8 cellular contexts compared by ENCODE assay signal in genomic region chr7:148698397-148699023, GRCh38. TPM values are rescaled to one million over a fixed set of nuclear protein-coding genes. Genes with fewer than 3 reads are reported as not detected.
DNase-seq lines count a peak whose midpoint lies in the region; ATAC-seq and TF ChIP-seq lines count a peak whose summit lies in the region.

Gene CUL1 (plus strand): TSS chr7:148698903. CDS start chr7:148730123, 31,220 bp downstream.

- DNase-seq in GM13976 (ENCODE audit: low spot score) (peak; percentile 85), NCI-H1092 (lab: John Stamatoyannopoulos, UW) (peak; percentile 63), T-helper 9 cell (peak; percentile 84), astrocyte of the hippocampus (ENCODE audit: low read depth, low spot score) (peak; percentile 89), hypothalamus (lab: John Stamatoyannopoulos, UW) (peak; percentile 10 to 86 (median 63)), gastrocnemius medialis (peak; percentile 75 to 82), cerebellar nuclear complex (lab: John Stamatoyannopoulos, UW) (no peak)

- TF ChIP-seq POLR2A in gastrocnemius medialis (IDR thresholded peaks at IDR 0.05): peak; percentile 68 to 72

- no peaks in the 10 kb centered on the region for H3K27me3 ChIP-seq in gastrocnemius medialis

- ATAC-seq in HG02571 (IDR thresholded peaks at IDR 0.05; ENCODE audit: unreplicated experiment) (peak; percentile 74), gastrocnemius medialis (peak; percentile 74 to 82)

- peaks cover 34 to 35% of the 10 kb centered on the region in 2 donors for H3K4me1 ChIP-seq in gastrocnemius medialis

- in situ Hi-C loops in GM13976 (cut with MboI; ENCODE audit: low sequenced_read_pairs, unreplicated experiment): no loop called here
- in situ Hi-C loops in gastrocnemius medialis (cut with MboI; ENCODE audit: low sequenced_read_pairs in 4 of 4): no loop called here

- no peaks in the 10 kb centered on the region for H3K9me3 ChIP-seq in gastrocnemius medialis

- intact Hi-C loops in gastrocnemius medialis (cut with DNase I; ENCODE audit: low total_unique reads): loop anchor here (2.0 to 5.0 kb wide), 6 partner anchors 38 to 394 kb away; partner anchors contain the start of genes EZH2, PDIA4 and ZNF786

- TF ChIP-seq CTCF in GM13976 (IDR thresholded peaks at IDR 0.05; ENCODE audit: borderline replicate concordance, control extremely low read depth, extremely low read depth, insufficient read depth, missing control alignments) (no peak), gastrocnemius medialis (IDR thresholded peaks at IDR 0.05 in 4 of 5, conservative IDR thresholded peaks at IDR 0.05 in 1 of 5) (no peak)

- H3K36me3 ChIP-seq in gastrocnemius medialis: no peaks in the 10 kb centered on the region

- H3K4me3 ChIP-seq in gastrocnemius medialis: peak within 1 kb of the TSS; percentile 56 to 81 (median 72)

- H3K27ac ChIP-seq in gastrocnemius medialis: peak within 1 kb of the TSS; percentile 85 to 96 (median 92)

RNA-seq across cellular contexts. Expression of gene CUL1, which starts in this region (rescaled TPM):
- 100 to 1,000 TPM in 1 of 4 donors, 10 to 100 TPM in 3; 78.7 to 101 (median 84.6) TPM for total RNA-seq in gastrocnemius medialis

Comparison
In these comparisons a context has a peak if more than half of its experiments do, and no peak if none do; other contexts are left out.
1. DNase-seq: peak in GM13976 (single experiment), NCI-H1092 (single experiment), T-helper 9 cell (single experiment), astrocyte of the hippocampus (single experiment), hypothalamus (51 of 51) and gastrocnemius medialis (2 of 2); none in cerebellar nuclear complex (0 of 2).